ENCODE assay signal across 16 cellular contexts in the genomic region with DNA sequence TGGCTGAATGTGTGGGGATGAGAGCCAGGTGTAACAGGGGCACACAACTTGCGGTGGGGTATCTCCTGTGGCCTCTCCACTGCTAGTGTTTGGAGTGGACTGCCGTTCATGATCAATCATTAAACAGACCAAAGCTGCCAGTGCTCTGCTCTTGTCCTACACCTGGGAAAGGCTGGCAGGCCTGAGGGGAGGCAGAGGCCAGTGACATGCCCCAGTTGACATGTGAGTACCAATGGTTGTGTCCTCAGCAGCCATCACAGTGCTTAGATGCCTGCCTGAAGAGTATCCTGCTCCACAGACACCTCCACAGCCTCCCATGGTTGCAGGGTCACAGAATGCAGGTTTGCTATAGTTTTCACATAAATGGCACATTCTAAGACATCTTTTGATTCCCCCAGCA.
A peak's percentile ranks its signal among the peaks of the same experiment; 100 is the strongest.
DNase-seq lines count a peak whose midpoint lies in the region; ATAC-seq lines count a peak whose summit lies in the region.
"Had no signal": no experiment of that assay in that cellular context is flagged by ENCODE, and none has a peak within 500 bp of the region (broad histone marks: within the 10 kb centered on the region; RNA-seq: fewer than 3 reads in every experiment).

No MANE protein-coding gene starts in this region.

- peaks cover 62% of the 10 kb centered on the region for H3K4me1 ChIP-seq in BLaER1
- peaks cover 0 to 61% (median 43%) of the 10 kb centered on the region in 10 experiments; a peak in 16 of 20 replicates for H3K4me1 ChIP-seq in BLaER1 treated with 17β-estradiol and CSF1 and Interleukin-3, amounts not matched to agents 10 nM and 100 nM
- H3K4me1 ChIP-seq in naive thymus-derived CD4-positive, alpha-beta T cell (ENCODE audit: control insufficient read depth in 2 of 2, insufficient read depth in 2 of 2, low read length in 2 of 2) = no peaks in the 10 kb centered on the region

- H3K4me1 Mint-ChIP-seq in naive thymus-derived CD4-positive, alpha-beta T cell = no peaks in the 10 kb centered on the region
- H3K4me1 Mint-ChIP-seq: CD14-positive monocyte; CD8-positive, alpha-beta memory T cell had no signal

- H3K4me3 ChIP-seq in BLaER1 = no peak overlapping the region
- H3K4me3 ChIP-seq in BLaER1 treated with 17β-estradiol and CSF1 and Interleukin-3, amounts not matched to agents 10 nM and 100 nM = no peak overlapping the region
- no peak overlapping the region for H3K4me3 ChIP-seq in naive thymus-derived CD4-positive, alpha-beta T cell (ENCODE audit: low read length)
- H3K4me3 ChIP-seq: GM23338 had no signal

- H3K36me3 ChIP-seq in BLaER1 = no peaks in the 10 kb centered on the region
- no peaks in the 10 kb centered on the region for H3K36me3 ChIP-seq in BLaER1 treated with 17β-estradiol and CSF1 and Interleukin-3, amounts not matched to agents 10 nM and 100 nM
- no peaks in the 10 kb centered on the region for H3K36me3 ChIP-seq in naive thymus-derived CD4-positive, alpha-beta T cell (ENCODE audit: control insufficient read depth in 2 of 3, insufficient read depth in 3 of 3, low read length in 3 of 3)

- peak; percentile 14 for ATAC-seq in naive thymus-derived CD4-positive, alpha-beta T cell
- no peak for ATAC-seq in HG03460 (IDR thresholded peaks at IDR 0.05; ENCODE audit: unreplicated experiment)
- no peak for ATAC-seq in left ventricle myocardium superior
- ATAC-seq: GM23338, HCT116 had no signal

- POLR2A ChIA-PET in naive thymus-derived CD4-positive, alpha-beta T cell (lab: Charles Lee) = no interaction called here

- CTCF ChIA-PET in naive thymus-derived CD4-positive, alpha-beta T cell (lab: Charles Lee) = no interaction called here

- no peaks in the 10 kb centered on the region for H3K36me3 Mint-ChIP-seq in naive thymus-derived CD4-positive, alpha-beta T cell
- H3K36me3 Mint-ChIP-seq: CD14-positive monocyte; CD8-positive, alpha-beta memory T cell had no signal

- no peaks in the 10 kb centered on the region for H3K27me3 ChIP-seq in BLaER1
- H3K27me3 ChIP-seq in BLaER1 treated with 17β-estradiol and CSF1 and Interleukin-3, amounts not matched to agents 10 nM and 100 nM = no peaks in the 10 kb centered on the region
- H3K27me3 ChIP-seq in naive thymus-derived CD4-positive, alpha-beta T cell (ENCODE audit: control insufficient read depth in 2 of 2, insufficient read depth in 2 of 2, low read length in 2 of 2) = no peaks in the 10 kb centered on the region

- H3K27me3 Mint-ChIP-seq in naive thymus-derived CD4-positive, alpha-beta T cell = peaks cover 0 to 14% (median 5%) of the 10 kb centered on the region in 5 donors
- H3K27me3 Mint-ChIP-seq: CD4-positive, alpha-beta T cell; CD8-positive, alpha-beta memory T cell had no signal

- intact Hi-C loops in naive thymus-derived CD4-positive, alpha-beta T cell (cut with micrococcal nuclease) = no loop called here
- intact Hi-C loops in left ventricle myocardium superior (cut with micrococcal nuclease) = no loop called here

- H4K20me1 ChIP-seq in BLaER1 = no peaks in the 10 kb centered on the region
- no peaks in the 10 kb centered on the region for H4K20me1 ChIP-seq in BLaER1 treated with 17β-estradiol and CSF1 and Interleukin-3, amounts not matched to agents 10 nM and 100 nM

- H3K9me3 ChIP-seq in BLaER1 = no peaks in the 10 kb centered on the region
- H3K9me3 ChIP-seq in BLaER1 treated with 17β-estradiol and CSF1 and Interleukin-3, amounts not matched to agents 10 nM and 100 nM (replicated peaks in 1 of 11) = no peaks in the 10 kb centered on the region
- no peaks in the 10 kb centered on the region for H3K9me3 ChIP-seq in naive thymus-derived CD4-positive, alpha-beta T cell (ENCODE audit: control insufficient read depth in 2 of 3, low read length in 3 of 3)

- H3K27ac ChIP-seq in BLaER1 = no peak overlapping the region; the same call in 1 of the 2 replicates
- no peak overlapping the region for H3K27ac ChIP-seq in BLaER1 treated with 17β-estradiol and CSF1 and Interleukin-3, amounts not matched to agents 10 nM and 100 nM
- H3K27ac ChIP-seq in naive thymus-derived CD4-positive, alpha-beta T cell (ENCODE audit: low read depth, low read length) = no peak overlapping the region

- H3K4me2 ChIP-seq in BLaER1 = peak overlapping the region; percentile 75
- peak overlapping the region in 9 of 11 experiments; percentile 16 to 81 (median 69); a peak in 17 of 22 replicates for H3K4me2 ChIP-seq in BLaER1 treated with 17β-estradiol and CSF1 and Interleukin-3, amounts not matched to agents 10 nM and 100 nM
- H3K4me2 ChIP-seq: GM23338 had no signal

- H3K9ac ChIP-seq in BLaER1 = no peak overlapping the region
- no peak overlapping the region for H3K9ac ChIP-seq in BLaER1 treated with 17β-estradiol and CSF1 and Interleukin-3, amounts not matched to agents 10 nM and 100 nM

- DNase-seq in DMS53 treated with DMSO at 0.1 percent for 48 hours (lab: John Stamatoyannopoulos, UW; ENCODE audit: unreplicated experiment) (peak; percentile 4), left ventricle myocardium superior (no peak)
- no peak for DNase-seq in naive thymus-derived CD4-positive, alpha-beta T cell
- DNase-seq: Calu3; CD4-positive, alpha-beta T cell; CD8-positive, alpha-beta memory T cell; COR-L47; DMS79 treated with DMSO at 0.1 percent for 48 hours; GF-D8; H9 had no signal

- peaks cover 0 to 4% (median 0%) of the 10 kb centered on the region in 11 donors for H3K9me3 Mint-ChIP-seq in naive thymus-derived CD4-positive, alpha-beta T cell
- H3K9me3 Mint-ChIP-seq: CD4-positive, alpha-beta T cell; GM23338; H9 had no signal

- H3K4me3 Mint-ChIP-seq in naive thymus-derived CD4-positive, alpha-beta T cell = no peak overlapping the region
- H3K4me3 Mint-ChIP-seq: CD14-positive monocyte; CD4-positive, alpha-beta T cell; CD8-positive, alpha-beta memory T cell; GM23338; H9 had no signal

- no peak overlapping the region for H3K27ac Mint-ChIP-seq in naive thymus-derived CD4-positive, alpha-beta T cell
- H3K27ac Mint-ChIP-seq: CD4-positive, alpha-beta T cell; CD8-positive, alpha-beta memory T cell; GM23338; H9 had no signal
